15 cellular contexts compared by ENCODE assay signal in genomic region chr11:8532475-8532874, GRCh38.
DNase-seq lines count a peak whose midpoint lies in the region; ATAC-seq and TF ChIP-seq lines count a peak whose summit lies in the region.
"Had no signal": no experiment of that assay in that cellular context is flagged by ENCODE, and none has a peak within 500 bp of the region (broad histone marks: within the 10 kb centered on the region; RNA-seq: fewer than 3 reads in every experiment).

No MANE protein-coding gene starts in this region.

- no peaks in the 10 kb centered on the region for H3K23me2 ChIP-seq in H9 (ENCODE audit: insufficient read length, low read depth, low read length, poor library complexity, severe bottlenecking)

- no peak overlapping the region for H4K91ac ChIP-seq in H9 (ENCODE audit: insufficient read length, low read depth, low read length)

- H3K4me1 Mint-ChIP-seq in H9, result peaks cover 9 to 17% of the 10 kb centered on the region in 2 experiments
- H3K4me1 Mint-ChIP-seq: activated CD4-positive, alpha-beta memory T cell treated with anti-CD3 and anti-CD28 coated beads, Interleukin-2, amount 10 ng/mL, durations not matched to agents 7 days and 5 days; stimulated activated naive CD8-positive, alpha-beta T cell treated with anti-CD3 and anti-CD28 coated beads, Interleukin-15, amount 100 ng/mL, for 72 hours had no signal

- no peak for TF ChIP-seq CTCF in H9 (conservative IDR thresholded peaks at IDR 0.05)

- H3K9ac ChIP-seq in H9 (ENCODE audit: extremely low read depth, insufficient read length, low read length), result no peak overlapping the region

- no peak overlapping the region for H3T11ph ChIP-seq in H9 (ENCODE audit: low read length)

- no peaks in the 10 kb centered on the region for H3K79me1 ChIP-seq in H9 (ENCODE audit: insufficient read depth, low read depth, low read length, poor library complexity, severe bottlenecking)

- H3K4me3 Mint-ChIP-seq in H9, result no peak overlapping the region
- H3K4me3 Mint-ChIP-seq: activated CD4-positive, alpha-beta memory T cell treated with anti-CD3 and anti-CD28 coated beads, Interleukin-2, amount 10 ng/mL, durations not matched to agents 7 days and 5 days; stimulated activated naive CD8-positive, alpha-beta T cell treated with anti-CD3 and anti-CD28 coated beads, Interleukin-15, amount 100 ng/mL, for 72 hours had no signal

- H3K4me1 ChIP-seq in H9 (ENCODE audit: insufficient read depth, low read length), result no peaks in the 10 kb centered on the region; the same call in 1 of the 2 replicates

- no peak overlapping the region for H2BK20ac ChIP-seq in H9 (ENCODE audit: low read depth, low read length, poor library complexity, severe bottlenecking)

- no peak overlapping the region for H3K56ac ChIP-seq in H9 (ENCODE audit: insufficient read length, low read depth, low read length)

- H2BK120ac ChIP-seq in H9 (ENCODE audit: low read depth, low read length, poor library complexity, severe bottlenecking), result no peak overlapping the region

- H3K27ac Mint-ChIP-seq in H9, result no peak overlapping the region
- H3K27ac Mint-ChIP-seq: activated CD4-positive, alpha-beta memory T cell treated with anti-CD3 and anti-CD28 coated beads, Interleukin-2, amount 10 ng/mL, durations not matched to agents 7 days and 5 days had no signal

- no peaks in the 10 kb centered on the region for H3K27me3 ChIP-seq in H9 (ENCODE audit: insufficient read depth, low read length)
- H3K27me3 ChIP-seq: esophagus squamous epithelium had no signal

- H3K9me3 ChIP-seq in H9 (ENCODE audit: control insufficient read depth, low read depth, low read length), result no peaks in the 10 kb centered on the region
- H3K9me3 ChIP-seq: esophagus squamous epithelium had no signal

- ATAC-seq in GM18517 (IDR thresholded peaks at IDR 0.05; ENCODE audit: unreplicated experiment), result peak; percentile 64
- peak; percentile 66 for ATAC-seq in GM21423 (IDR thresholded peaks at IDR 0.05; ENCODE audit: unreplicated experiment)
- peak; percentile 71 for ATAC-seq in HG03025 (IDR thresholded peaks at IDR 0.05; ENCODE audit: low FRiP score, unreplicated experiment)
- ATAC-seq: Panc1; stimulated activated naive CD8-positive, alpha-beta T cell treated with anti-CD3 and anti-CD28 coated beads, Interleukin-15, amount 100 ng/mL, for 72 hours had no signal

- DNase-seq in NCI-H82 (lab: John Stamatoyannopoulos, UW), result peak; percentile 51
- no peak for DNase-seq in cerebellar cortex (ENCODE audit: low spot score)
- no peak for DNase-seq in HuH-7 (ENCODE audit: low spot score)
- DNase-seq in activated CD4-positive, alpha-beta T cell treated with anti-CD3 and anti-CD28 coated beads, Interleukin-2, amount 50 U/mL, for 1 hour, result no peak
- no peak for DNase-seq in H9
- DNase-seq: activated CD4-positive, alpha-beta memory T cell treated with anti-CD3 and anti-CD28 coated beads, Interleukin-2, amount 10 ng/mL, durations not matched to agents 7 days and 5 days; activated naive CD4-positive, alpha-beta T cell treated with Interleukin-2 at 50 U/mL for 16 hours; esophagus squamous epithelium; NCI-H2081; stimulated activated CD4-positive, alpha-beta T cell treated with anti-CD3 and anti-CD28 coated beads, Interleukin-2, amount 100 ng/mL, for 48 hours; stimulated activated naive CD8-positive, alpha-beta T cell treated with anti-CD3 and anti-CD28 coated beads, Interleukin-15, amount 100 ng/mL, for 72 hours had no signal

- H3K79me2 ChIP-seq in H9 (ENCODE audit: insufficient read depth, low read length), result no peaks in the 10 kb centered on the region

- no peaks in the 10 kb centered on the region for H3K9me3 Mint-ChIP-seq in H9
- H3K9me3 Mint-ChIP-seq: activated CD4-positive, alpha-beta memory T cell treated with anti-CD3 and anti-CD28 coated beads, Interleukin-2, amount 10 ng/mL, durations not matched to agents 7 days and 5 days; stimulated activated naive CD8-positive, alpha-beta T cell treated with anti-CD3 and anti-CD28 coated beads, Interleukin-15, amount 100 ng/mL, for 72 hours had no signal

- H2BK12ac ChIP-seq in H9 (ENCODE audit: insufficient read length, low read depth, low read length), result no peak overlapping the region

- no peak overlapping the region for H3K18ac ChIP-seq in H9 (ENCODE audit: insufficient read length, low read depth, low read length)

- no CpG with 5 or more reads among the region's 2 CpGs for WGBS in H9 (ENCODE audit: extremely low coverage, insufficient read length, low lambda C conversion rate)

- no peak overlapping the region for H4K8ac ChIP-seq in H9 (replicated peaks; ENCODE audit: insufficient read length, low read depth, low read length)

- H3K23ac ChIP-seq in H9 (ENCODE audit: insufficient read length, low read depth, low read length), result no peak overlapping the region

- no peak overlapping the region for H4K5ac ChIP-seq in H9 (ENCODE audit: insufficient read length, low read depth, low read length)

- no peaks in the 10 kb centered on the region for H3K36me3 Mint-ChIP-seq in H9 (ENCODE audit: insufficient read depth in 1 of 3, low read depth in 3 of 3)

- no peak overlapping the region for H3K14ac ChIP-seq in H9 (ENCODE audit: insufficient read depth, low read length)

- H3K27me3 Mint-ChIP-seq in H9 (ENCODE audit: low read depth), result no peaks in the 10 kb centered on the region
- H3K27me3 Mint-ChIP-seq: stimulated activated naive CD8-positive, alpha-beta T cell treated with anti-CD3 and anti-CD28 coated beads, Interleukin-15, amount 100 ng/mL, for 72 hours had no signal

- no peak overlapping the region for H3K27ac ChIP-seq in H9 (ENCODE audit: insufficient read length, low read depth, low read length)
- H3K27ac ChIP-seq: esophagus squamous epithelium had no signal

- no peak overlapping the region for H2AK5ac ChIP-seq in H9 (ENCODE audit: insufficient read length, low read length)

- H2AFZ ChIP-seq in H9 (ENCODE audit: low read length), result no peak overlapping the region

- no peak overlapping the region for H2BK5ac ChIP-seq in H9 (ENCODE audit: insufficient read length, low read length)

- no peak overlapping the region for H2BK15ac ChIP-seq in H9 (ENCODE audit: low read depth, low read length)

- no peak overlapping the region for H3K4me2 ChIP-seq in H9 (ENCODE audit: insufficient read depth, insufficient read length, low read length)

- no peak overlapping the region for H3K4ac ChIP-seq in H9 (ENCODE audit: low read depth, low read length)

- H4K20me1 ChIP-seq in H9 (ENCODE audit: control insufficient read depth, insufficient read depth, insufficient read length), result no peaks in the 10 kb centered on the region
